In genomic region chr15:98476559-98476958, GRCh38 we compare ENCODE assay signal across 31 cellular contexts.
"Had no signal": no experiment of that assay in that cellular context is flagged by ENCODE, and none has a peak within 500 bp of the region (broad histone marks: within the 10 kb centered on the region; RNA-seq: fewer than 3 reads in every experiment).

No MANE protein-coding gene starts in this region.

- H3K27ac Mint-ChIP-seq: naive thymus-derived CD8-positive, alpha-beta T cell; nephron; stimulated activated effector memory CD8-positive, alpha-beta T cell treated with anti-CD3 and anti-CD28 coated beads, Interleukin-12 subunit alpha, Interleukin-12 subunit beta, amount 100 ng/mL, for 72 hours; stimulated activated naive CD8-positive, alpha-beta T cell treated with anti-CD3 and anti-CD28 coated beads, Interleukin-15, Interleukin-2, amounts not matched to agents 100 ng/mL and 50 ng/mL, for 24 hours had no signal

- H3K4me3 ChIP-seq: lower lobe of right lung, pancreas, prostate gland, sigmoid colon, spleen, suprapubic skin, thoracic aorta, tibial artery, upper lobe of right lung had no signal

- H3K4me3 Mint-ChIP-seq: naive thymus-derived CD8-positive, alpha-beta T cell; nephron; neural crest cell; stimulated activated effector memory CD8-positive, alpha-beta T cell treated with anti-CD3 and anti-CD28 coated beads, Interleukin-12 subunit alpha, Interleukin-12 subunit beta, amount 100 ng/mL, for 72 hours; stimulated activated naive CD8-positive, alpha-beta T cell treated with anti-CD3 and anti-CD28 coated beads, Interleukin-15, Interleukin-2, amounts not matched to agents 100 ng/mL and 50 ng/mL, for 24 hours had no signal

- H3K9me3 ChIP-seq: pancreas, prostate gland, suprapubic skin, thoracic aorta had no signal

- H3K4me1 Mint-ChIP-seq: naive thymus-derived CD8-positive, alpha-beta T cell; nephron; stimulated activated effector memory CD8-positive, alpha-beta T cell treated with anti-CD3 and anti-CD28 coated beads, Interleukin-12 subunit alpha, Interleukin-12 subunit beta, amount 100 ng/mL, for 72 hours had no signal

- ATAC-seq: left cardiac atrium; left lobe of liver; left ventricle myocardium superior; lower lobe of right lung; naive thymus-derived CD8-positive, alpha-beta T cell; pancreas; right cardiac atrium; stimulated activated effector memory CD8-positive, alpha-beta T cell treated with anti-CD3 and anti-CD28 coated beads, Interleukin-12 subunit alpha, Interleukin-12 subunit beta, amount 100 ng/mL, for 72 hours; upper lobe of right lung had no signal

- FAIRE-seq: keratinocyte, pancreas, small intestine, urothelium cell line had no signal

- H3K27me3 ChIP-seq: pancreas, sigmoid colon, spleen, suprapubic skin, tibial artery, upper lobe of right lung had no signal

- H3K36me3 Mint-ChIP-seq: stimulated activated effector memory CD8-positive, alpha-beta T cell treated with anti-CD3 and anti-CD28 coated beads, Interleukin-12 subunit alpha, Interleukin-12 subunit beta, amount 100 ng/mL, for 72 hours had no signal

- H3K36me3 ChIP-seq: lower lobe of right lung, pancreas, prostate gland, sigmoid colon, spleen, suprapubic skin, thoracic aorta, tibial artery, upper lobe of right lung had no signal

- H3K27ac ChIP-seq: lower lobe of right lung, pancreas, prostate gland, sigmoid colon, spleen, suprapubic skin, thoracic aorta, tibial artery, upper lobe of right lung had no signal

- DNase-seq: hippocampal formation; kidney glomerular epithelial cell; left cardiac atrium; left ventricle myocardium superior; lower lobe of right lung; mammary epithelial cell; mesenchymal stem cell; naive thymus-derived CD8-positive, alpha-beta T cell; nucleus accumbens; pancreas; posterior cingulate gyrus; retina; right cardiac atrium; sigmoid colon; small intestine; spleen; stimulated activated CD4-positive, alpha-beta T cell treated with anti-CD3 and anti-CD28 coated beads, Interleukin-4, amount 100 ng/mL, for 24 hours; stimulated activated naive CD4-positive, alpha-beta T cell; tibial artery; trophoblast cell; upper lobe of right lung had no signal

- H3K4me1 ChIP-seq: lower lobe of right lung, pancreas, prostate gland, sigmoid colon, spleen, suprapubic skin, tibial artery, upper lobe of right lung had no signal
